8 cellular contexts compared by ENCODE assay signal in genomic region chr2:74553892-74554820, GRCh38. TPM values are rescaled to one million over a fixed set of nuclear protein-coding genes. Genes with fewer than 3 reads are reported as not detected.
DNase-seq lines count a peak whose midpoint lies in the region; ATAC-seq lines count a peak whose summit lies in the region.

TSS of gene DOK1 (plus strand) at chr2:74554720. CDS start at chr2:74554755, 35 bp downstream.
TSS of gene LOXL3 (minus strand) at chr2:74553942. CDS start at chr2:74552634, 1,308 bp downstream.

- H2BK5ac ChIP-seq in mesendoderm (ENCODE audit: low read length) = no peak within 1 kb of the TSS

- H3K23ac ChIP-seq in mesendoderm (ENCODE audit: low read length) = peak within 1 kb of the TSS; percentile 80

- H3K9ac ChIP-seq in mesendoderm (ENCODE audit: low read length) = peak within 1 kb of the TSS; percentile 82

- H3K79me2 ChIP-seq in ACC112 (ENCODE audit: control insufficient read depth, insufficient read depth, low read length, unreplicated experiment) (peaks cover 73% of the 10 kb centered on the region), mesendoderm (ENCODE audit: control insufficient read depth, insufficient read depth, low read length) (no peaks in the 10 kb centered on the region)

- H3K27me3 ChIP-seq in ACC112 (ENCODE audit: insufficient read depth, low read length) (no peaks in the 10 kb centered on the region), mesendoderm (ENCODE audit: insufficient read depth, low read length, poor library complexity) (peaks cover 42% of the 10 kb centered on the region)
- peaks cover 7% of the 10 kb centered on the region for H3K27me3 ChIP-seq in effector memory CD4-positive, alpha-beta T cell (replicated peaks; ENCODE audit: control insufficient read depth, insufficient read depth, low read length, poor library complexity, severe bottlenecking)

- no CpG with 5 or more reads among the region's 73 CpGs for WGBS in mesendoderm (ENCODE audit: extremely low coverage, insufficient coverage, low lambda C conversion rate)

- peak within 1 kb of the TSS; percentile 53 for H3K18ac ChIP-seq in mesendoderm (ENCODE audit: low read length)

- peak within 1 kb of the TSS; percentile 89 for H3K27ac ChIP-seq in ACC112 (ENCODE audit: low read depth, low read length)
- peak within 1 kb of the TSS; percentile 70 for H3K27ac ChIP-seq in effector memory CD4-positive, alpha-beta T cell (ENCODE audit: insufficient read depth, low read length, poor library complexity, severe bottlenecking)
- H3K27ac ChIP-seq in mesendoderm (ENCODE audit: low read depth, low read length) = no peak within 1 kb of the TSS

- H3K4ac ChIP-seq in mesendoderm (ENCODE audit: low read depth, low read length) = no peak within 1 kb of the TSS

- peaks cover 15% of the 10 kb centered on the region; the same call in 1 of the 2 replicates for H3K36me3 ChIP-seq in ACC112 (ENCODE audit: insufficient read depth, low read length)
- H3K36me3 ChIP-seq in effector memory CD4-positive, alpha-beta T cell (ENCODE audit: control insufficient read depth, insufficient read depth, low read length) = peaks cover 9% of the 10 kb centered on the region
- H3K36me3 ChIP-seq in mesendoderm (ENCODE audit: control insufficient read depth, insufficient read depth, low read length) = no peaks in the 10 kb centered on the region

- H2AK5ac ChIP-seq in mesendoderm (ENCODE audit: low read length) = no peak within 1 kb of the TSS

- peak within 1 kb of the TSS; percentile 97 for H3K4me3 ChIP-seq in ACC112 (ENCODE audit: low read depth, low read length)
- H3K4me3 ChIP-seq in effector memory CD4-positive, alpha-beta T cell (ENCODE audit: insufficient read depth, low read depth, low read length, poor library complexity, severe bottlenecking) = peak within 1 kb of the TSS; percentile 68
- peak within 1 kb of the TSS; percentile 87 for H3K4me3 ChIP-seq in mesendoderm (ENCODE audit: low read length)

- H4K8ac ChIP-seq in mesendoderm (ENCODE audit: low read depth, low read length) = no peak within 1 kb of the TSS

- peak; percentile 36 for ATAC-seq in GM18520 (IDR thresholded peaks at IDR 0.05; ENCODE audit: unreplicated experiment)
- peak; percentile 63 for ATAC-seq in HG03066 (IDR thresholded peaks at IDR 0.05; ENCODE audit: low read depth, unreplicated experiment)

- no peaks in the 10 kb centered on the region for H3K9me3 ChIP-seq in effector memory CD4-positive, alpha-beta T cell (ENCODE audit: control insufficient read depth, low read length)

- H2BK120ac ChIP-seq in mesendoderm (ENCODE audit: low read depth, low read length) = no peak within 1 kb of the TSS

- no peak within 1 kb of the TSS for H4K5ac ChIP-seq in mesendoderm (ENCODE audit: low read length)

- no peak within 1 kb of the TSS for H2BK15ac ChIP-seq in mesendoderm (replicated peaks; ENCODE audit: low read depth)

- H3K4me1 ChIP-seq in ACC112 (ENCODE audit: control insufficient read depth, insufficient read depth, low read length, unreplicated experiment) (peaks cover 56% of the 10 kb centered on the region), mesendoderm (ENCODE audit: control insufficient read depth, low read depth, low read length) (peaks cover 4% of the 10 kb centered on the region)
- peaks cover 22% of the 10 kb centered on the region for H3K4me1 ChIP-seq in effector memory CD4-positive, alpha-beta T cell (ENCODE audit: control insufficient read depth, insufficient read depth, low read length, poor library complexity, severe bottlenecking)

- H3K56ac ChIP-seq in mesendoderm (ENCODE audit: low read length) = peak within 1 kb of the TSS; percentile 91

- peak within 1 kb of the TSS; percentile 63 for H2AFZ ChIP-seq in ACC112 (ENCODE audit: low read length, unreplicated experiment)

- H3K4me2 ChIP-seq in mesendoderm (ENCODE audit: low read length) = peak within 1 kb of the TSS; percentile 96

- H3K79me1 ChIP-seq in mesendoderm (ENCODE audit: low read length) = no peaks in the 10 kb centered on the region

- DNase-seq in NCI-H748 treated with DMSO at 0.1 percent for 48 hours (lab: John Stamatoyannopoulos, UW) (peak; percentile 32), mesendoderm (peak; percentile 92)
- DNase-seq in activated CD8-positive, alpha-beta memory T cell treated with anti-CD3 and anti-CD28 coated beads for 4 hours (ENCODE audit: low read depth in 2 of 2) = peak; percentile 54 to 64
- DNase-seq in effector memory CD4-positive, alpha-beta T cell = peak; percentile 69 to 79 (median 75)
- peak; percentile 58 for DNase-seq in stimulated activated CD8-positive, alpha-beta memory T cell treated with anti-CD3 and anti-CD28 coated beads, Interleukin-15, amount 100 ng/mL, for 1 hour (ENCODE audit: low read depth)

RNA-seq across cellular contexts. Expression of gene DOK1, which starts in this region (rescaled TPM):
- polyA plus RNA-seq in mesendoderm (2013, experiment 1 of 2) = 2.3 TPM
- 3.0 TPM for polyA plus RNA-seq in mesendoderm (2013, experiment 2 of 2)

RNA-seq across cellular contexts. Expression of gene LOXL3, which starts in this region (rescaled TPM):
- polyA plus RNA-seq in mesendoderm (2013, experiment 1 of 2) = 5.9 TPM
- polyA plus RNA-seq in mesendoderm (2013, experiment 2 of 2) = 6.0 TPM

Comparison
In these comparisons a context has a peak if more than half of its experiments do, and no peak if none do; other contexts are left out.
1. DNase-seq: peak in every context shown above with its lines; median percentile 92 in mesendoderm; 75 in effector memory CD4-positive, alpha-beta T cell; 59 in activated CD8-positive, alpha-beta memory T cell treated with anti-CD3 and anti-CD28 coated beads for 4 hours; 58 in stimulated activated CD8-positive, alpha-beta memory T cell treated with anti-CD3 and anti-CD28 coated beads, Interleukin-15, amount 100 ng/mL, for 1 hour; 32 in NCI-H748 treated with DMSO at 0.1 percent for 48 hours.